In genomic region chr15:61301701-61302100, GRCh38 we compare ENCODE assay signal across 22 cellular contexts.
A peak's percentile ranks its signal among the peaks of the same experiment; 100 is the strongest.
DNase-seq lines count a peak whose midpoint lies in the region; ATAC-seq lines count a peak whose summit lies in the region.
"Had no signal": no experiment of that assay in that cellular context is flagged by ENCODE, and none has a peak within 500 bp of the region (broad histone marks: within the 10 kb centered on the region; RNA-seq: fewer than 3 reads in every experiment).

No MANE protein-coding gene starts in this region.

- no peaks in the 10 kb centered on the region for H3K4me1 Mint-ChIP-seq in activated CD4-positive, alpha-beta memory T cell treated with anti-CD3 and anti-CD28 coated beads for 36 hours (ENCODE audit: low read depth)
- H3K4me1 Mint-ChIP-seq: CD14-positive monocyte; CD4-positive, alpha-beta memory T cell; CD4-positive, CD25-positive, alpha-beta regulatory T cell; CD8-positive, alpha-beta memory T cell had no signal

- H3K27me3 Mint-ChIP-seq in activated CD4-positive, alpha-beta memory T cell treated with anti-CD3 and anti-CD28 coated beads for 36 hours = peaks cover 5% of the 10 kb centered on the region

- H3K4me3 Mint-ChIP-seq in activated CD4-positive, alpha-beta memory T cell treated with anti-CD3 and anti-CD28 coated beads for 36 hours = no peak overlapping the region
- H3K4me3 Mint-ChIP-seq: CD14-positive monocyte; CD4-positive, alpha-beta memory T cell; CD4-positive, CD25-positive, alpha-beta regulatory T cell; CD8-positive, alpha-beta memory T cell had no signal

- intact Hi-C loops in posterior cingulate gyrus (cut with DNase I) = no loop called here
- intact Hi-C loops in activated CD4-positive, alpha-beta memory T cell treated with anti-CD3 and anti-CD28 coated beads for 36 hours (cut with micrococcal nuclease) = no loop called here

- POLR2A ChIA-PET in activated CD4-positive, alpha-beta memory T cell treated with anti-CD3 and anti-CD28 coated beads for 36 hours (lab: Charles Lee) = no interaction called here

- no peaks in the 10 kb centered on the region for H3K9me3 Mint-ChIP-seq in activated CD4-positive, alpha-beta memory T cell treated with anti-CD3 and anti-CD28 coated beads for 36 hours
- H3K9me3 Mint-ChIP-seq: CD8-positive, alpha-beta memory T cell had no signal

- CTCF ChIA-PET in activated CD4-positive, alpha-beta memory T cell treated with anti-CD3 and anti-CD28 coated beads for 36 hours (lab: Charles Lee) = no interaction called here

- no peak for ATAC-seq in HG03571 (IDR thresholded peaks at IDR 0.05; ENCODE audit: unreplicated experiment)

- no peaks in the 10 kb centered on the region for H3K36me3 Mint-ChIP-seq in activated CD4-positive, alpha-beta memory T cell treated with anti-CD3 and anti-CD28 coated beads for 36 hours
- H3K36me3 Mint-ChIP-seq: CD14-positive monocyte; CD4-positive, alpha-beta memory T cell; CD4-positive, CD25-positive, alpha-beta regulatory T cell; CD8-positive, alpha-beta memory T cell had no signal

- H3K27ac Mint-ChIP-seq in activated CD4-positive, alpha-beta memory T cell treated with anti-CD3 and anti-CD28 coated beads for 36 hours = no peak overlapping the region
- H3K27ac Mint-ChIP-seq: CD14-positive monocyte; CD4-positive, alpha-beta memory T cell; CD4-positive, CD25-positive, alpha-beta regulatory T cell had no signal

- DNase-seq in NCI-H524 (lab: John Stamatoyannopoulos, UW) = peak; percentile 72 to 83
- peak; percentile 58 for DNase-seq in NCI-H524 treated with DMSO at 0.1 percent for 48 hours (lab: John Stamatoyannopoulos, UW)
- peak; percentile 15 for DNase-seq in left kidney (ENCODE audit: low read depth, low spot score)
- DNase-seq in posterior cingulate gyrus = no peak
- no peak for DNase-seq in activated CD4-positive, alpha-beta memory T cell treated with anti-CD3 and anti-CD28 coated beads for 36 hours
- DNase-seq: 8988T; ACHN; BE2C; C1 segment of cervical spinal cord; CD4-positive, alpha-beta memory T cell; CD4-positive, CD25-positive, alpha-beta regulatory T cell; CD8-positive, alpha-beta memory T cell; COR-L47; DMS 273 treated with DMSO at 0.1 percent for 48 hours; DMS153; DMS53; DMS79; DND-41; EL; GF-D8 had no signal

Comparison
In these comparisons a context has a peak if more than half of its experiments do, and no peak if none do; other contexts are left out.
1. DNase-seq: peak in NCI-H524 (2 of 2), NCI-H524 treated with DMSO at 0.1 percent for 48 hours (single experiment) and left kidney (single experiment); none in posterior cingulate gyrus (0 of 10) and activated CD4-positive, alpha-beta memory T cell treated with anti-CD3 and anti-CD28 coated beads for 36 hours (single experiment).